Comparison of ENCODE assay signal across 8 cellular contexts in genomic region chr6:26421259-26422144, GRCh38. TPM values are rescaled to one million over a fixed set of nuclear protein-coding genes. Genes with fewer than 3 reads are reported as not detected.
A peak's percentile ranks its signal among the peaks of the same experiment; 100 is the strongest.
DNase-seq lines count a peak whose midpoint lies in the region; ATAC-seq and TF ChIP-seq lines count a peak whose summit lies in the region.

No MANE protein-coding gene starts in this region.

- H3K14ac ChIP-seq in neuronal stem cell (ENCODE audit: low read length) = no peak overlapping the region

- peak overlapping the region; percentile 52; the same call in 1 of the 2 replicates for H3K27ac ChIP-seq in MM.1S (ENCODE audit: low read length)
- peak overlapping the region; percentile 56 for H3K27ac ChIP-seq in SJCRH30
- H3K27ac ChIP-seq in neuronal stem cell (replicated peaks; ENCODE audit: low read length) = no peak overlapping the region

- no peak overlapping the region for H3K4ac ChIP-seq in neuronal stem cell (ENCODE audit: low read length)

- H3K4me1 ChIP-seq in MM.1S (ENCODE audit: low read length) = peaks cover 10% of the 10 kb centered on the region
- H3K4me1 ChIP-seq in SJCRH30 = no peaks in the 10 kb centered on the region
- peaks cover 3 to 6% of the 10 kb centered on the region in 2 donors for H3K4me1 ChIP-seq in neuronal stem cell (ENCODE audit: control insufficient read depth in 2 of 2, insufficient read depth in 1 of 2, low read depth in 1 of 2, low read length in 2 of 2)

- no peak overlapping the region for H2BK5ac ChIP-seq in neuronal stem cell (ENCODE audit: low read length)

- no peak overlapping the region for H3K23ac ChIP-seq in neuronal stem cell (ENCODE audit: low read depth, low read length, poor library complexity)

- peak; percentile 99 for ATAC-seq in activated naive CD4-positive, alpha-beta T cell treated with anti-CD3 and anti-CD28 coated beads, Interleukin-2, amount 50 U/mL, for 72 hours

- peaks cover 3% of the 10 kb centered on the region for H3F3A ChIP-seq in MM.1S (ENCODE audit: insufficient read depth, low read length)

- peak overlapping the region; percentile 79 for H3K18ac ChIP-seq in neuronal stem cell (ENCODE audit: low read length)

- peaks cover 0 to 3% (median 0%) of the 10 kb centered on the region in 3 donors for H3K27me3 Mint-ChIP-seq in CD14-positive monocyte (ENCODE audit: low read depth in 3 of 3)

- H3K4me3 Mint-ChIP-seq in CD14-positive monocyte = no peak overlapping the region

- peaks cover 9 to 18% of the 10 kb centered on the region in 2 donors for H3K9me3 Mint-ChIP-seq in activated naive CD4-positive, alpha-beta T cell treated with anti-CD3 and anti-CD28 coated beads, Interleukin-2, amount 50 U/mL, for 72 hours
- H3K9me3 Mint-ChIP-seq in CD14-positive monocyte = peaks cover 19 to 27% (median 21%) of the 10 kb centered on the region in 7 donors

- H3K4me2 ChIP-seq in MM.1S (ENCODE audit: low read depth, low read length) = peak overlapping the region; percentile 78
- H3K4me2 ChIP-seq in neuronal stem cell (ENCODE audit: insufficient read depth, low read length, poor library complexity, severe bottlenecking) = peak overlapping the region; percentile 79

- H3K27ac Mint-ChIP-seq in activated naive CD4-positive, alpha-beta T cell treated with anti-CD3 and anti-CD28 coated beads, Interleukin-2, amount 50 U/mL, for 72 hours = peak overlapping the region in 1 of 2 donors; percentile 51
- H3K27ac Mint-ChIP-seq in CD14-positive monocyte = peak overlapping the region in 1 of 7 donors; percentile 63

- peaks cover 35% of the 10 kb centered on the region for H3K4me1 Mint-ChIP-seq in CD14-positive monocyte

- H3K79me2 ChIP-seq in MM.1S (ENCODE audit: low read length) = 0 out of 2 replicates have a peak, but pooled peaks cover 7% of the 10 kb centered on the region

- no peak overlapping the region for H2BK120ac ChIP-seq in neuronal stem cell (ENCODE audit: low read depth, low read length)

- no peak overlapping the region for H2AK5ac ChIP-seq in neuronal stem cell (ENCODE audit: low read depth, low read length)

- H3K9me3 ChIP-seq in MM.1S (replicated peaks; ENCODE audit: insufficient read depth, low read length) (no peaks in the 10 kb centered on the region), SJCRH30 (replicated peaks) (no peaks in the 10 kb centered on the region), neuronal stem cell (replicated peaks in 1 of 2; ENCODE audit: control insufficient read depth in 2 of 2, insufficient read depth in 1 of 2, low read depth in 1 of 2, low read length in 2 of 2) (peaks cover 0 to 13% of the 10 kb centered on the region in 2 donors)

- peak overlapping the region; percentile 97 for H2AFZ ChIP-seq in MM.1S (ENCODE audit: low read length)
- H2AFZ ChIP-seq in neuronal stem cell (ENCODE audit: low read length) = peak overlapping the region; percentile 96

- no peaks in the 10 kb centered on the region for H3K79me1 ChIP-seq in neuronal stem cell (ENCODE audit: low read depth, low read length)

- H4K20me1 ChIP-seq in MM.1S (ENCODE audit: insufficient read depth, low read length) = no peaks in the 10 kb centered on the region

- H4K8ac ChIP-seq in neuronal stem cell (ENCODE audit: low read depth, low read length) = no peak overlapping the region

- peaks cover 10 to 27% of the 10 kb centered on the region in 2 donors for H3K36me3 Mint-ChIP-seq in activated naive CD4-positive, alpha-beta T cell treated with anti-CD3 and anti-CD28 coated beads, Interleukin-2, amount 50 U/mL, for 72 hours
- peaks cover 18 to 20% of the 10 kb centered on the region in 2 donors for H3K36me3 Mint-ChIP-seq in CD14-positive monocyte

- H3K36me3 ChIP-seq in MM.1S (replicated peaks; ENCODE audit: insufficient read depth, low read length) (no peaks in the 10 kb centered on the region), SJCRH30 (no peaks in the 10 kb centered on the region; the same call in 1 of the 2 replicates), neuronal stem cell (replicated peaks in 1 of 2; ENCODE audit: control insufficient read depth in 2 of 2, insufficient read depth in 2 of 2, low read length in 2 of 2) (peaks cover 0 to 36% of the 10 kb centered on the region in 2 donors)

- H2BK15ac ChIP-seq in neuronal stem cell (ENCODE audit: low read length) = no peak overlapping the region

- H3K9ac ChIP-seq in MM.1S (ENCODE audit: low read length) (peak overlapping the region; percentile 81), neuronal stem cell (ENCODE audit: low read depth, low read length, poor library complexity) (peak overlapping the region; percentile 82)

- intact Hi-C loops in CD14-positive monocyte (cut with micrococcal nuclease) = loop anchor here in 1 of 2 donors (10.0 kb wide), 1 partner anchor 77 kb away; no protein-coding TSS in a partner anchor

- no peak overlapping the region for H4K91ac ChIP-seq in neuronal stem cell (ENCODE audit: low read depth, low read length, poor library complexity)

- no peaks in the 10 kb centered on the region for H3K9me2 ChIP-seq in MM.1S (replicated peaks; ENCODE audit: insufficient read depth, low read length)

- TF ChIP-seq CTCF in GM10266 (IDR thresholded peaks at IDR 0.05; ENCODE audit: control insufficient read depth, insufficient read depth, low read depth, missing control alignments) (no peak), MM.1S (IDR thresholded peaks at IDR 0.05; ENCODE audit: low read length) (no peak), CD14-positive monocyte (IDR thresholded peaks at IDR 0.05) (no peak)

- WGBS in neuronal stem cell (ENCODE audit: extremely low coverage in 2 of 2, insufficient read length in 2 of 2, insufficient replicate concordance in 1 of 2), 2 donors = no CpG with 5 or more reads among the region's 31 CpGs

- DNase-seq in GM10266 (ENCODE audit: extremely low spot score) = peak; percentile 76
- peak; percentile 84 for DNase-seq in HEK293T (ENCODE audit: extremely low spot score)
- peak; percentile 81 for DNase-seq in MM.1S
- DNase-seq in SJCRH30 = peak; percentile 80 to 90
- DNase-seq in activated naive CD4-positive, alpha-beta T cell treated with anti-CD3 and anti-CD28 coated beads, Interleukin-2, amount 50 U/mL, for 72 hours (ENCODE audit: low spot score in 2 of 2) = peak; percentile 45 to 58
- DNase-seq in glomerular visceral epithelial cell (ENCODE audit: extremely low spot score) = peak; percentile 85
- peak; percentile 79 for DNase-seq in neuronal stem cell (ENCODE audit: low spot score)
- no peak for DNase-seq in CD14-positive monocyte (ENCODE audit: low spot score)

- CTCF ChIA-PET in HEK293T (lab: Yijun Ruan, JAX) = interaction anchor here (0.7 to 1.0 kb wide), 2 partner anchors 33 to 80 kb away, joined by 3 read pairs; no protein-coding TSS in a partner anchor

- POLR2A ChIA-PET in HEK293T (lab: Yijun Ruan, JAX) = no interaction called here

- H3K27me3 ChIP-seq in MM.1S (replicated peaks; ENCODE audit: insufficient read depth, low read length) = no peaks in the 10 kb centered on the region
- no peaks in the 10 kb centered on the region for H3K27me3 ChIP-seq in SJCRH30
- no peaks in the 10 kb centered on the region for H3K27me3 ChIP-seq in neuronal stem cell (ENCODE audit: control insufficient read depth in 3 of 3, insufficient read depth in 3 of 3, low read depth in 1 of 3, low read length in 3 of 3)

- H2BK12ac ChIP-seq in neuronal stem cell (ENCODE audit: low read length) = no peak overlapping the region

- peak overlapping the region; percentile 87 for H3K4me3 ChIP-seq in MM.1S (ENCODE audit: low read length)
- peak overlapping the region; percentile 67 for H3K4me3 ChIP-seq in SJCRH30
- H3K4me3 ChIP-seq in neuronal stem cell (ENCODE audit: low read length in 2 of 2) = peak overlapping the region; percentile 77 to 89

TF ChIP-seq in HEK293T, 16 proteins besides CTCF, POLR2A, EP300 and RAD21:
- TF ChIP-seq L3MBTL2 (conservative IDR thresholded peaks at IDR 0.05) (peak; percentile 48), LEF1 (IDR thresholded peaks at IDR 0.05; ENCODE audit: borderline replicate concordance) (no peak), PKNOX1 (IDR thresholded peaks at IDR 0.05) (0 out of 2 replicates have a peak, but pooled peaks have one; percentile 7), BHLHE40 (IDR thresholded peaks at IDR 0.05; ENCODE audit: borderline replicate concordance) (no peak)

RNA-seq across cellular contexts. Expression of gene BTN3A3, which starts 18.8 kb away (rescaled TPM):
- total RNA-seq in SJCRH30 (2014; rRNA removed; shearing (Covaris generic)) = 0.33 and 0.55 TPM in 2 replicates
- 10 to 100 TPM; 49.7 to 63.8 TPM for total RNA-seq in activated naive CD4-positive, alpha-beta T cell treated with anti-CD3 and anti-CD28 coated beads, Interleukin-2, amount 50 U/mL, for 72 hours
- 1.7 TPM for polyA plus RNA-seq in neuronal stem cell (2013, experiment 1 of 2)
- polyA plus RNA-seq in neuronal stem cell (2013, experiment 2 of 2) = 1.5 TPM
- polyA plus RNA-seq in CD14-positive monocyte = 10 to 100 TPM; 17.0 to 24.6 TPM

RNA-seq across cellular contexts. Expression of gene BTN3A1, which starts 19.4 kb away (rescaled TPM):
- total RNA-seq in SJCRH30 (2014; rRNA removed; shearing (Covaris generic)) = 0.51 and 0.81 TPM in 2 replicates
- total RNA-seq in activated naive CD4-positive, alpha-beta T cell treated with anti-CD3 and anti-CD28 coated beads, Interleukin-2, amount 50 U/mL, for 72 hours = 10 to 100 TPM; 47.8 to 79.8 TPM
- 6.4 TPM for polyA plus RNA-seq in neuronal stem cell (2013, experiment 1 of 2)
- polyA plus RNA-seq in neuronal stem cell (2013, experiment 2 of 2) = 6.2 TPM
- polyA plus RNA-seq in CD14-positive monocyte = 10 to 100 TPM; 19.7 to 25.1 TPM

RNA-seq across cellular contexts. Expression of gene BTN2A1, which starts 36.3 kb away (rescaled TPM):
- total RNA-seq in SJCRH30 (2014; rRNA removed; shearing (Covaris generic)) = 16.9 and 17.2 TPM in 2 replicates
- total RNA-seq in activated naive CD4-positive, alpha-beta T cell treated with anti-CD3 and anti-CD28 coated beads, Interleukin-2, amount 50 U/mL, for 72 hours = 10 to 100 TPM; 21.8 to 37.0 TPM
- 11.4 TPM for polyA plus RNA-seq in neuronal stem cell (2013, experiment 1 of 2)
- polyA plus RNA-seq in neuronal stem cell (2013, experiment 2 of 2) = 11.5 TPM
- 10 to 100 TPM in 1 of 2 donors, 1 to 10 TPM in 1; 4.3 to 10.8 TPM for polyA plus RNA-seq in CD14-positive monocyte

RNA-seq across cellular contexts. Expression of gene BTN2A2, which starts 38.6 kb away (rescaled TPM):
- 8.5 and 11.4 TPM in 2 replicates for total RNA-seq in SJCRH30 (2014; rRNA removed; shearing (Covaris generic))
- 10 to 100 TPM; 23.5 to 43.5 TPM for total RNA-seq in activated naive CD4-positive, alpha-beta T cell treated with anti-CD3 and anti-CD28 coated beads, Interleukin-2, amount 50 U/mL, for 72 hours
- 24.0 TPM for polyA plus RNA-seq in neuronal stem cell (2013, experiment 1 of 2)
- 24.9 TPM for polyA plus RNA-seq in neuronal stem cell (2013, experiment 2 of 2)
- 1 to 10 TPM; 7.0 to 9.5 TPM for polyA plus RNA-seq in CD14-positive monocyte

RNA-seq across cellular contexts. Expression of gene BTN3A2, which starts 56.5 kb away (rescaled TPM):
- 0.77 and 0.79 TPM in 2 replicates for total RNA-seq in SJCRH30 (2014; rRNA removed; shearing (Covaris generic))
- 100 to 1,000 TPM in 1 of 2 donors, 10 to 100 TPM in 1; 78.2 to 121 TPM for total RNA-seq in activated naive CD4-positive, alpha-beta T cell treated with anti-CD3 and anti-CD28 coated beads, Interleukin-2, amount 50 U/mL, for 72 hours
- 6.5 TPM for polyA plus RNA-seq in neuronal stem cell (2013, experiment 1 of 2)
- 6.4 TPM for polyA plus RNA-seq in neuronal stem cell (2013, experiment 2 of 2)
- polyA plus RNA-seq in CD14-positive monocyte = 10 to 100 TPM; 30.7 to 37.8 TPM

Comparison
In these comparisons a context has a peak if more than half of its experiments do, and no peak if none do; other contexts are left out.
1. RNA of gene BTN3A3, which starts 18.8 kb away (total RNA-seq): 49.7 to 63.8 TPM in activated naive CD4-positive, alpha-beta T cell treated with anti-CD3 and anti-CD28 coated beads, Interleukin-2, amount 50 U/mL, for 72 hours; 0.33 to 0.55 TPM in SJCRH30; every median in the first group is over 10 times any median in the second.
2. RNA of gene BTN3A1, which starts 19.4 kb away (total RNA-seq): 47.8 to 79.8 TPM in activated naive CD4-positive, alpha-beta T cell treated with anti-CD3 and anti-CD28 coated beads, Interleukin-2, amount 50 U/mL, for 72 hours; 0.51 to 0.81 TPM in SJCRH30; every median in the first group is over 10 times any median in the second.
3. Peak in every context shown above with its lines, with median percentiles within 50 percentile points of each other: H3K4me3 ChIP-seq.